ENCODE assay signal across 20 cellular contexts in the genomic region with DNA sequence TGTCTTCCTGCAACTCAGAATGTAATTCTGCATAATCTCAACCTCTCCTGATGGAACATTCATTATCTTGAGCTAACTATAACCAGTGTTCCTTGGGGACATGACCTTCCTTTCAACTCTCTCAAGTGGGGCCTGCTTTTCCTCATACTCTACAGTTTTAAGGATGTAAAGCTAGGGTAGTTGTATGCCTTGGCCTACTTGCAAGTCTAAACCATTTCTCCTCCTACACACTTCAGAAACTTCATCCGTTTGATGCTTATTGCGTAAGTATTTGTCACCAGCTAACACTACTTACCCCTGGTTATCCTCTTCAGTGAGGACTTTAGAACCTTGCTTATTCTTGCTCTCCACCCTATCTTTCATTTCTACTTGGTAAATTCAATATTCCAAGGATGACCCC.
"Had no signal": no experiment of that assay in that cellular context is flagged by ENCODE, and none has a peak within 500 bp of the region (broad histone marks: within the 10 kb centered on the region; RNA-seq: fewer than 3 reads in every experiment).

No MANE protein-coding gene starts in this region.

- H2AFZ ChIP-seq: neural progenitor cell had no signal

- H3K4me2 ChIP-seq: neural progenitor cell had no signal

- H3K27ac ChIP-seq: lower lobe of right lung, neural progenitor cell, SK-N-MC, stomach, thoracic aorta had no signal

- H3K9ac ChIP-seq: neural progenitor cell had no signal

- DNase-seq: activated CD4-positive, alpha-beta T cell treated with anti-CD3 and anti-CD28 coated beads for 1 hour; activated CD4-positive, alpha-beta T cell treated with anti-CD3 and anti-CD28 coated beads, Interleukin-2, amount 50 U/mL, for 4 hours; activated CD8-positive, alpha-beta memory T cell treated with anti-CD3 and anti-CD28 coated beads, Interleukin-2, amount 10 ng/mL, durations not matched to agents 7 days and 5 days; activated effector memory CD4-positive, alpha-beta T cell treated with Interleukin-2 at 50 U/mL for 16 hours; activated T-cell treated with anti-CD3 and anti-CD28 coated beads, Interleukin-2, amount 50 U/mL, for 1 hour; amygdala; dermis blood vessel endothelial cell; foreskin melanocyte; head of caudate nucleus; lower lobe of right lung; naive B cell; stimulated activated CD4-positive, alpha-beta T cell treated with anti-CD3 and anti-CD28 coated beads, Interleukin-1b, Interleukin-23, amount 100 ng/mL, for 48 hours; stomach; T-cell; T-helper 9 cell had no signal

- H3K4me3 ChIP-seq: lower lobe of right lung, neural progenitor cell, SK-N-MC, stomach, thoracic aorta had no signal

- H3K36me3 ChIP-seq: lower lobe of right lung, neural progenitor cell, stomach, thoracic aorta had no signal

- H3K9me3 ChIP-seq: lower lobe of right lung, thoracic aorta had no signal

- H3K27me3 ChIP-seq: neural progenitor cell, stomach had no signal

- H3K4me1 ChIP-seq: lower lobe of right lung, neural progenitor cell, stomach had no signal

- ATAC-seq: activated CD8-positive, alpha-beta memory T cell treated with anti-CD3 and anti-CD28 coated beads, Interleukin-2, amount 10 ng/mL, durations not matched to agents 7 days and 5 days; activated naive CD4-positive, alpha-beta T cell treated with anti-CD3 and anti-CD28 coated beads, Interleukin-2, amount 50 U/mL, for 72 hours; lower lobe of right lung; sciatic nerve; T-cell had no signal
